Comparison of ENCODE assay signal across 8 cellular contexts in genomic region chr7:139230484-139230773, GRCh38. TPM values are rescaled to one million over a fixed set of nuclear protein-coding genes. Genes with fewer than 3 reads are reported as not detected.
DNase-seq lines count a peak whose midpoint lies in the region; ATAC-seq and TF ChIP-seq lines count a peak whose summit lies in the region.

No MANE protein-coding gene starts in this region.

- H3K27ac Mint-ChIP-seq in activated CD8-positive, alpha-beta T cell treated with anti-CD3 and anti-CD28 coated beads, Interleukin-2, amount 10 ng/mL, durations not matched to agents 7 days and 5 days = no peak overlapping the region
- H3K27ac Mint-ChIP-seq in stimulated activated effector memory CD8-positive, alpha-beta T cell treated with anti-CD3 and anti-CD28 coated beads, Interleukin-12 subunit alpha, Interleukin-12 subunit beta, amount 100 ng/mL, for 72 hours = peak overlapping the region; percentile 99

- POLR2A ChIA-PET in HEK293 (lab: Yijun Ruan, JAX) = interaction anchor here (0.9 to 1.1 kb wide), 2 partner anchors 97 to 129 kb away, joined by 3 to 4 read pairs; partner anchors contain the start of gene LUC7L2
- POLR2A ChIA-PET in activated CD8-positive, alpha-beta T cell treated with anti-CD3 and anti-CD28 coated beads, Interleukin-2, amount 10 ng/mL, durations not matched to agents 7 days and 5 days (lab: Charles Lee) = interaction anchor here (1.4 kb wide), 1 partner anchor 97 kb away, joined by 4 read pairs; a partner anchor contains a TSS

- H3K27ac ChIP-seq in HEK293 (ENCODE audit: extremely low read depth, low read depth, low read length) (no peak overlapping the region), iPS DF 6.9 (ENCODE audit: low read length) (no peak overlapping the region)

- peak overlapping the region; percentile 100 for H3K4me3 ChIP-seq in HEK293 (ENCODE audit: low read depth, low read length)
- peak overlapping the region; percentile 75; the same call in 1 of the 2 replicates for H3K4me3 ChIP-seq in iPS DF 6.9 (ENCODE audit: low read length)

- TF ChIP-seq CTCF in HEK293 (tag by site-specific recombination; IDR thresholded peaks at IDR 0.05) = no peak

- CTCF ChIA-PET in HEK293 (lab: Yijun Ruan, JAX) = no interaction called here
- CTCF ChIA-PET in activated CD8-positive, alpha-beta T cell treated with anti-CD3 and anti-CD28 coated beads, Interleukin-2, amount 10 ng/mL, durations not matched to agents 7 days and 5 days (lab: Charles Lee) = interaction anchor here (1.6 kb wide), 1 partner anchor 344 kb away, joined by 3 read pairs; no protein-coding TSS in a partner anchor

- no CpG with 5 or more reads among the region's 12 CpGs for WGBS in iPS DF 6.9 (ENCODE audit: insufficient coverage, insufficient read length)

- H3K4me1 ChIP-seq in HEK293 (ENCODE audit: control insufficient read depth, insufficient read depth, low read length) (0 out of 2 replicates have a peak, but pooled peaks cover 3% of the 10 kb centered on the region), iPS DF 6.9 (ENCODE audit: control insufficient read depth, insufficient read depth, low read length) (no peaks in the 10 kb centered on the region)

- no peak for ATAC-seq in activated CD8-positive, alpha-beta T cell treated with anti-CD3 and anti-CD28 coated beads, Interleukin-2, amount 10 ng/mL, durations not matched to agents 7 days and 5 days
- no peak for ATAC-seq in stimulated activated effector memory CD8-positive, alpha-beta T cell treated with anti-CD3 and anti-CD28 coated beads, Interleukin-12 subunit alpha, Interleukin-12 subunit beta, amount 100 ng/mL, for 72 hours
- ATAC-seq in HG03135 (IDR thresholded peaks at IDR 0.05; ENCODE audit: unreplicated experiment) (no peak), HG03571 (IDR thresholded peaks at IDR 0.05; ENCODE audit: unreplicated experiment) (no peak), HG02884 (IDR thresholded peaks at IDR 0.05; ENCODE audit: unreplicated experiment) (no peak)

- peaks cover 14% of the 10 kb centered on the region for H3K27me3 Mint-ChIP-seq in activated CD8-positive, alpha-beta T cell treated with anti-CD3 and anti-CD28 coated beads, Interleukin-2, amount 10 ng/mL, durations not matched to agents 7 days and 5 days (ENCODE audit: low read depth)

- peaks cover 5% of the 10 kb centered on the region for H3K36me3 Mint-ChIP-seq in activated CD8-positive, alpha-beta T cell treated with anti-CD3 and anti-CD28 coated beads, Interleukin-2, amount 10 ng/mL, durations not matched to agents 7 days and 5 days (ENCODE audit: low read depth)
- peaks cover 24% of the 10 kb centered on the region for H3K36me3 Mint-ChIP-seq in stimulated activated effector memory CD8-positive, alpha-beta T cell treated with anti-CD3 and anti-CD28 coated beads, Interleukin-12 subunit alpha, Interleukin-12 subunit beta, amount 100 ng/mL, for 72 hours

- H3K9me3 Mint-ChIP-seq in activated CD8-positive, alpha-beta T cell treated with anti-CD3 and anti-CD28 coated beads, Interleukin-2, amount 10 ng/mL, durations not matched to agents 7 days and 5 days (ENCODE audit: insufficient read depth) = no peaks in the 10 kb centered on the region
- no peaks in the 10 kb centered on the region for H3K9me3 Mint-ChIP-seq in stimulated activated effector memory CD8-positive, alpha-beta T cell treated with anti-CD3 and anti-CD28 coated beads, Interleukin-12 subunit alpha, Interleukin-12 subunit beta, amount 100 ng/mL, for 72 hours

- peak overlapping the region; percentile 88 for H3K4me3 Mint-ChIP-seq in activated CD8-positive, alpha-beta T cell treated with anti-CD3 and anti-CD28 coated beads, Interleukin-2, amount 10 ng/mL, durations not matched to agents 7 days and 5 days
- peak overlapping the region; percentile 99 for H3K4me3 Mint-ChIP-seq in stimulated activated effector memory CD8-positive, alpha-beta T cell treated with anti-CD3 and anti-CD28 coated beads, Interleukin-12 subunit alpha, Interleukin-12 subunit beta, amount 100 ng/mL, for 72 hours

- H3K36me3 ChIP-seq in HEK293 (ENCODE audit: control insufficient read depth in 2 of 2, insufficient read depth in 1 of 2, low read length in 2 of 2) (no peaks in the 10 kb centered on the region), iPS DF 6.9 (ENCODE audit: control insufficient read depth, insufficient read depth, low read length) (no peaks in the 10 kb centered on the region)

- H3K9me3 ChIP-seq in HEK293 (ENCODE audit: control insufficient read depth, insufficient read depth, low read depth, low read length) = no peaks in the 10 kb centered on the region
- no peaks in the 10 kb centered on the region for H3K9me3 ChIP-seq in iPS DF 6.9 (ENCODE audit: control insufficient read depth, insufficient read depth, low read length)

- no peaks in the 10 kb centered on the region for H3K27me3 ChIP-seq in iPS DF 6.9 (ENCODE audit: control insufficient read depth, insufficient read depth, low read length)

- peaks cover 26% of the 10 kb centered on the region for H3K4me1 Mint-ChIP-seq in activated CD8-positive, alpha-beta T cell treated with anti-CD3 and anti-CD28 coated beads, Interleukin-2, amount 10 ng/mL, durations not matched to agents 7 days and 5 days (ENCODE audit: low read depth)
- H3K4me1 Mint-ChIP-seq in stimulated activated effector memory CD8-positive, alpha-beta T cell treated with anti-CD3 and anti-CD28 coated beads, Interleukin-12 subunit alpha, Interleukin-12 subunit beta, amount 100 ng/mL, for 72 hours = peaks cover 29% of the 10 kb centered on the region

- DNase-seq in activated CD8-positive, alpha-beta T cell treated with anti-CD3 and anti-CD28 coated beads, Interleukin-2, amount 10 ng/mL, durations not matched to agents 7 days and 5 days = no peak
- DNase-seq in iPS DF 6.9 (ENCODE audit: low read depth, low spot score) = no peak
- DNase-seq in stimulated activated effector memory CD8-positive, alpha-beta T cell treated with anti-CD3 and anti-CD28 coated beads, Interleukin-12 subunit alpha, Interleukin-12 subunit beta, amount 100 ng/mL, for 72 hours (ENCODE audit: low spot score in 2 of 2) = no peak
- DNase-seq in stimulated activated CD4-positive, alpha-beta T cell treated with anti-CD3 and anti-CD28 coated beads, Interleukin-15, amount 100 ng/mL, for 24 hours = no peak

TF ChIP-seq in HEK293, 187 proteins besides CTCF, POLR2A, EP300 and RAD21 (continues in another document):
- TF ChIP-seq KLF16 (tag by site-specific recombination; IDR thresholded peaks at IDR 0.05) = 0 out of 2 replicates have a peak, but pooled peaks have one; percentile 17
- no peak for TF ChIP-seq ZNF670 (tag by site-specific recombination; IDR thresholded peaks at IDR 0.05; ENCODE audit: low read depth)
- TF ChIP-seq EGR2 (tag by site-specific recombination; IDR thresholded peaks at IDR 0.05; ENCODE audit: low read depth) = peak; percentile 89
- TF ChIP-seq BCL6B (tag by site-specific recombination; IDR thresholded peaks at IDR 0.05) = no peak
- TF ChIP-seq ZNF239 (tag by site-specific recombination; IDR thresholded peaks at IDR 0.05) = no peak
- TF ChIP-seq ZBTB49 (tag by site-specific recombination; IDR thresholded peaks at IDR 0.05; ENCODE audit: low read depth) = no peak
- no peak for TF ChIP-seq HIC1 (tag by site-specific recombination; IDR thresholded peaks at IDR 0.05)
- TF ChIP-seq ZNF580 (tag by site-specific recombination; IDR thresholded peaks at IDR 0.05) = no peak

RNA-seq across cellular contexts. Expression of gene UBN2, which starts 0.6 kb away (rescaled TPM):
- 10 to 100 TPM; 10.2 to 11.3 TPM for total RNA-seq in activated CD8-positive, alpha-beta T cell treated with anti-CD3 and anti-CD28 coated beads, Interleukin-2, amount 10 ng/mL, durations not matched to agents 7 days and 5 days
